ENCODE assay signal across 2 cellular contexts in genomic region chr16:4433914-4434787, GRCh38.
TF ChIP-seq lines count a peak whose summit lies in the region.

No MANE protein-coding gene starts in this region.

TF ChIP-seq in GM23338, 12 proteins besides CTCF, POLR2A, EP300 and RAD21:
- no peak for TF ChIP-seq REST (IDR thresholded peaks at IDR 0.05; ENCODE audit: unreplicated experiment)
- TF ChIP-seq ZNF331 (CRISPR knock-in tag; IDR thresholded peaks at IDR 0.05; ENCODE audit: low read depth): no peak
- TF ChIP-seq JUNB (IDR thresholded peaks at IDR 0.05; ENCODE audit: unreplicated experiment): no peak

TF ChIP-seq in WTC11, 78 proteins besides CTCF, POLR2A, EP300 and RAD21 (continued from another document):
- TF ChIP-seq FOXP4 (CRISPR knock-in tag; IDR thresholded peaks at IDR 0.05) (no peak), RORB (CRISPR knock-in tag; IDR thresholded peaks at IDR 0.05) (no peak), ELF4 (CRISPR knock-in tag; IDR thresholded peaks at IDR 0.05; ENCODE audit: low read depth) (no peak), NFE2L1 (CRISPR knock-in tag; IDR thresholded peaks at IDR 0.05) (no peak), NFATC4 (CRISPR knock-in tag; IDR thresholded peaks at IDR 0.05) (no peak), RELA (CRISPR knock-in tag; IDR thresholded peaks at IDR 0.05; ENCODE audit: borderline replicate concordance) (no peak), FOXJ3 (CRISPR knock-in tag; IDR thresholded peaks at IDR 0.05; ENCODE audit: borderline replicate concordance) (no peak), E2F5 (CRISPR knock-in tag; IDR thresholded peaks at IDR 0.05) (no peak), ATF6 (CRISPR knock-in tag; IDR thresholded peaks at IDR 0.05) (no peak), PRDM15 (CRISPR knock-in tag; IDR thresholded peaks at IDR 0.05) (no peak), SMAD3 (CRISPR knock-in tag; IDR thresholded peaks at IDR 0.05; ENCODE audit: borderline replicate concordance) (no peak), ZSCAN18 (CRISPR knock-in tag; IDR thresholded peaks at IDR 0.05) (no peak), TEAD4 (CRISPR knock-in tag; IDR thresholded peaks at IDR 0.05) (no peak), OVOL2 (CRISPR knock-in tag; IDR thresholded peaks at IDR 0.05; ENCODE audit: borderline replicate concordance) (no peak), ATF1 (CRISPR knock-in tag; IDR thresholded peaks at IDR 0.05) (no peak), USF1 (CRISPR knock-in tag; IDR thresholded peaks at IDR 0.05) (no peak), ZMAT4 (CRISPR knock-in tag; IDR thresholded peaks at IDR 0.05) (no peak), NR2C2 (CRISPR knock-in tag; IDR thresholded peaks at IDR 0.05) (no peak)
